ENCODE assay signal across 9 cellular contexts in genomic region chr16:56824335-56824734, GRCh38. TPM values are rescaled to one million over a fixed set of nuclear protein-coding genes. Genes with fewer than 3 reads are reported as not detected.
A peak's percentile ranks its signal among the peaks of the same experiment; 100 is the strongest.
DNase-seq lines count a peak whose midpoint lies in the region; ATAC-seq and TF ChIP-seq lines count a peak whose summit lies in the region.
"Had no signal": no experiment of that assay in that cellular context is flagged by ENCODE, and none has a peak within 500 bp of the region (broad histone marks: within the 10 kb centered on the region; RNA-seq: fewer than 3 reads in every experiment).

No MANE protein-coding gene starts in this region.

- H3K4me1 Mint-ChIP-seq in GM23338 (peaks cover 16% of the 10 kb centered on the region), progenitor cell of endocrine pancreas (ENCODE audit: low read depth) (no peaks in the 10 kb centered on the region)

- H3K36me3 Mint-ChIP-seq in GM23338 (ENCODE audit: low read depth), result peaks cover 36% of the 10 kb centered on the region
- peaks cover 16% of the 10 kb centered on the region for H3K36me3 Mint-ChIP-seq in progenitor cell of endocrine pancreas (ENCODE audit: insufficient read depth)

- ATAC-seq in GM23338 (peak; percentile 71), HG02763 (IDR thresholded peaks at IDR 0.05; ENCODE audit: unreplicated experiment) (no peak), GM21717 (IDR thresholded peaks at IDR 0.05; ENCODE audit: unreplicated experiment) (no peak)
- ATAC-seq: Panc1 had no signal

- H3K27ac ChIP-seq in GM23338 (ENCODE audit: low read depth), result peak overlapping the region; percentile 52; the same call in 1 of the 2 replicates

- peak overlapping the region; percentile 43; the same call in 1 of the 2 replicates for H3K27ac Mint-ChIP-seq in GM23338
- H3K27ac Mint-ChIP-seq in progenitor cell of endocrine pancreas, result peak overlapping the region; percentile 18

- DNase-seq in GM23338 (ENCODE audit: low spot score) (peak; percentile 23), NCI-H2196 treated with DMSO at 0.1 percent for 48 hours (lab: John Stamatoyannopoulos, UW; ENCODE audit: unreplicated experiment) (peak; percentile 19), fibroblast of pulmonary artery (ENCODE audit: low read depth) (no peak), progenitor cell of endocrine pancreas (ENCODE audit: low spot score, unreplicated experiment) (no peak), NCI-H2171 (lab: John Stamatoyannopoulos, UW) (no peak)
- no peak for DNase-seq in stimulated activated CD4-positive, alpha-beta T cell treated with anti-CD3 and anti-CD28 coated beads, Interleukin-4, amount 100 ng/mL, for 24 hours

- no peak overlapping the region for H3K4me3 Mint-ChIP-seq in GM23338
- H3K4me3 Mint-ChIP-seq in progenitor cell of endocrine pancreas (ENCODE audit: low read depth), result no peak overlapping the region

- H3K4me2 ChIP-seq in GM23338, result no peak overlapping the region

- 0 out of 4 replicates have a peak, but pooled peaks of 1 of the 2 experiments have one; percentile 22 for TF ChIP-seq CTCF in GM23338 (conservative IDR thresholded peaks at IDR 0.05; ENCODE audit: low read depth in 2 of 2)
- TF ChIP-seq CTCF in fibroblast of pulmonary artery (IDR thresholded peaks at IDR 0.05; ENCODE audit: low read length, missing control alignments), result peak; percentile 20
- TF ChIP-seq CTCF in progenitor cell of endocrine pancreas (IDR thresholded peaks at IDR 0.05; ENCODE audit: unreplicated experiment), result peak; percentile 11

- no peak overlapping the region for H3K4me3 ChIP-seq in GM23338
- H3K4me3 ChIP-seq in fibroblast of pulmonary artery (replicated peaks; ENCODE audit: low read depth, low read length), result no peak overlapping the region

- no peaks in the 10 kb centered on the region for H3F3A ChIP-seq in GM23338 (replicated peaks; ENCODE audit: low read depth)

- H3K79me2 ChIP-seq in GM23338 (replicated peaks; ENCODE audit: insufficient read depth), result no peaks in the 10 kb centered on the region

- peaks cover 14% of the 10 kb centered on the region for H3K4me1 ChIP-seq in GM23338 (ENCODE audit: insufficient read depth)

- no peak overlapping the region for H2AFZ ChIP-seq in GM23338

- no peaks in the 10 kb centered on the region for H3K27me3 ChIP-seq in GM23338 (ENCODE audit: insufficient read depth)

- peaks cover 4% of the 10 kb centered on the region; the same call in 1 of the 2 replicates for H4K20me1 ChIP-seq in GM23338 (replicated peaks; ENCODE audit: insufficient read depth)

- H3K9me3 Mint-ChIP-seq in GM23338 (no peaks in the 10 kb centered on the region), progenitor cell of endocrine pancreas (ENCODE audit: low read depth) (no peaks in the 10 kb centered on the region)

- H3K27me3 Mint-ChIP-seq in GM23338 (ENCODE audit: insufficient read depth, low read depth, poor library complexity) (peaks cover 2% of the 10 kb centered on the region), progenitor cell of endocrine pancreas (no peaks in the 10 kb centered on the region)

- no peaks in the 10 kb centered on the region for H3K9me2 ChIP-seq in GM23338 (ENCODE audit: insufficient read depth)

- H3K36me3 ChIP-seq in GM23338 (ENCODE audit: insufficient read depth), result peaks cover 15% of the 10 kb centered on the region; the same call in 1 of the 2 replicates

TF ChIP-seq in GM23338, 12 proteins besides CTCF, POLR2A, EP300 and RAD21 (continues in another document):
- TF ChIP-seq NANOG (IDR thresholded peaks at IDR 0.05; ENCODE audit: borderline replicate concordance) (no peak), ZNF331 (CRISPR knock-in tag; IDR thresholded peaks at IDR 0.05; ENCODE audit: low read depth) (no peak), STAT1 (IDR thresholded peaks at IDR 0.05; ENCODE audit: unreplicated experiment) (no peak), POLR2AphosphoS5 (IDR thresholded peaks at IDR 0.05; ENCODE audit: low read depth) (no peak), REST (IDR thresholded peaks at IDR 0.05; ENCODE audit: unreplicated experiment) (no peak), ZNF114 (CRISPR knock-in tag; IDR thresholded peaks at IDR 0.05) (no peak), EZH2 (IDR thresholded peaks at IDR 0.05; ENCODE audit: low read depth, unreplicated experiment) (no peak), JUNB (IDR thresholded peaks at IDR 0.05; ENCODE audit: unreplicated experiment) (no peak), ZNF462 (CRISPR knock-in tag; IDR thresholded peaks at IDR 0.05) (no peak)

RNA-seq across cellular contexts. Expression of gene SLC12A3, which starts 40.7 kb away (rescaled TPM):
- not detected in 2 replicates for total RNA-seq in GM23338 (2014; rRNA removed; shearing (Covaris generic))
- not detected in 2 replicates for polyA plus RNA-seq in GM23338 (2016; fragmentation: Nextera tagmentation; extraction: Ambion mirVana)
- total RNA-seq in progenitor cell of endocrine pancreas, result not detected in 2 replicates

Comparison
In these comparisons a context has a peak if more than half of its experiments do, and no peak if none do; other contexts are left out.
1. DNase-seq: peak in GM23338 (single experiment) and NCI-H2196 treated with DMSO at 0.1 percent for 48 hours (single experiment); none in fibroblast of pulmonary artery (single experiment), progenitor cell of endocrine pancreas (single experiment), stimulated activated CD4-positive, alpha-beta T cell treated with anti-CD3 and anti-CD28 coated beads, Interleukin-4, amount 100 ng/mL, for 24 hours (single experiment) and NCI-H2171 (single experiment).